ENCODE assay signal across 1 cellular context in the genomic region with DNA sequence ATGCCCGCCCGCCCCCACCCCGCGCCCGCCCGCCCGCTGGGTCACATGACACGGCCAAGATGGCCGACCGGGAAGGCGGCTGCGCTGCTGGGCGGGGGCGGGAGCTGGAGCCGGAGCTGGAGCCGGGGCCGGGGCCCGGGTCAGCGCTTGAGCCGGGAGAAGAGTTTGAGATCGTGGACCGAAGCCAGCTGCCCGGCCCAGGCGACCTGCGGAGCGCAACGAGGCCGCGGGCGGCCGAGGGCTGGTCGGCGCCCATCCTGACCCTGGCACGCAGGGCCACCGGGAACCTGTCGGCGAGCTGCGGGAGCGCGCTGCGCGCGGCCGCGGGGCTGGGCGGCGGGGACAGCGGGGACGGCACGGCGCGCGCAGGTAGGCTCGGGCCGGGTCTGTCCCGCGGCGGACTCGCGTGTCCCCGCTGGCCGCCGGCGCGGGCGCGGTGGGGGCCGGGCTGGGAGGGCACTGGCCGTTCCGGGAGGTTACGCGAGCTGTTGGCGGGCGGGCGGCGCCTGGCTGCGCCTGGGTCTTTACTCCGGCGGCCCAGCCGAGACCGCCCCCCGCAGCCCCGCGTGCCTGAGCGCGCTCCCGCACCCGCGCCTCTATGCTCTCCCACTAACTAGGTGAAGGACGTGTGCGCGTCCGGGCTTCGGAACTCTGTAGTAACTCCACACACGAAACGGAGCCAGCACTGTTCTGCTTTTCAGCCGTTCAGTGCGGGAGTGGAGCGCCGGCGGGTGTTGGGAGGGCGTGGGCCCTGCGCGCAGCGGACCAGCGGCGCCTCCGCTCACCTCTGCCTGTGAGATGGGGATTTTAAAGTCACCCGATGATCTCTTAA.
TF ChIP-seq lines count a peak whose summit lies in the region.

A gene with protein sequence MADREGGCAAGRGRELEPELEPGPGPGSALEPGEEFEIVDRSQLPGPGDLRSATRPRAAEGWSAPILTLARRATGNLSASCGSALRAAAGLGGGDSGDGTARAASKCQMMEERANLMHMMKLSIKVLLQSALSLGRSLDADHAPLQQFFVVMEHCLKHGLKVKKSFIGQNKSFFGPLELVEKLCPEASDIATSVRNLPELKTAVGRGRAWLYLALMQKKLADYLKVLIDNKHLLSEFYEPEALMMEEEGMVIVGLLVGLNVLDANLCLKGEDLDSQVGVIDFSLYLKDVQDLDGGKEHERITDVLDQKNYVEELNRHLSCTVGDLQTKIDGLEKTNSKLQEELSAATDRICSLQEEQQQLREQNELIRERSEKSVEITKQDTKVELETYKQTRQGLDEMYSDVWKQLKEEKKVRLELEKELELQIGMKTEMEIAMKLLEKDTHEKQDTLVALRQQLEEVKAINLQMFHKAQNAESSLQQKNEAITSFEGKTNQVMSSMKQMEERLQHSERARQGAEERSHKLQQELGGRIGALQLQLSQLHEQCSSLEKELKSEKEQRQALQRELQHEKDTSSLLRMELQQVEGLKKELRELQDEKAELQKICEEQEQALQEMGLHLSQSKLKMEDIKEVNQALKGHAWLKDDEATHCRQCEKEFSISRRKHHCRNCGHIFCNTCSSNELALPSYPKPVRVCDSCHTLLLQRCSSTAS (plus strand): TSS at position 44 of the 832 bp plus-strand sequence. CDS start 16 bp downstream, at position 60.

TF ChIP-seq in HEK293, 187 proteins besides CTCF, POLR2A, EP300 and RAD21 (continued from another document and continues in another):
- TF ChIP-seq HOXA7 (CRISPR knock-in tag; IDR thresholded peaks at IDR 0.05; ENCODE audit: borderline replicate concordance) (no peak), SCRT2 (tag by site-specific recombination; IDR thresholded peaks at IDR 0.05) (no peak), ZNF266 (tag by site-specific recombination; IDR thresholded peaks at IDR 0.05; ENCODE audit: low read depth) (no peak), ZNF701 (tag by site-specific recombination; IDR thresholded peaks at IDR 0.05) (no peak), ZNF529 (tag by site-specific recombination; IDR thresholded peaks at IDR 0.05; ENCODE audit: insufficient replicate concordance) (no peak), ZNF510 (tag by site-specific recombination; IDR thresholded peaks at IDR 0.05; ENCODE audit: insufficient replicate concordance) (no peak), ZNF76 (tag by site-specific recombination; IDR thresholded peaks at IDR 0.05; ENCODE audit: borderline replicate concordance, low read depth) (0 out of 2 replicates have a peak, but pooled peaks have one; percentile 21), WT1 (tag by site-specific recombination; IDR thresholded peaks at IDR 0.05) (no peak), MZF1 (tag by site-specific recombination; IDR thresholded peaks at IDR 0.05; ENCODE audit: borderline replicate concordance) (no peak), OSR2 (tag by site-specific recombination; IDR thresholded peaks at IDR 0.05) (no peak), KLF8 (tag by site-specific recombination; IDR thresholded peaks at IDR 0.05) (0 out of 2 replicates have a peak, but pooled peaks have one; percentile 38), ZNF654 (tag by site-specific recombination; IDR thresholded peaks at IDR 0.05; ENCODE audit: low read depth) (no peak), YY2 (tag by site-specific recombination; IDR thresholded peaks at IDR 0.05) (0 out of 2 replicates have a peak, but pooled peaks have one; percentile 25), EGR2 (tag by site-specific recombination; IDR thresholded peaks at IDR 0.05; ENCODE audit: low read depth) (peak; percentile 42), GLIS2 (tag by site-specific recombination; IDR thresholded peaks at IDR 0.05) (peak; percentile 53; the same call in 1 of the 2 replicates), ZNF791 (tag by site-specific recombination; IDR thresholded peaks at IDR 0.05) (no peak), ZNF837 (tag by site-specific recombination; IDR thresholded peaks at IDR 0.05) (no peak), ZSCAN30 (tag by site-specific recombination; IDR thresholded peaks at IDR 0.05) (0 out of 2 replicates have a peak, but pooled peaks have one; percentile 41), ZNF626 (tag by site-specific recombination; IDR thresholded peaks at IDR 0.05) (no peak), GLI4 (tag by site-specific recombination; IDR thresholded peaks at IDR 0.05) (no peak), KLF9 (tag by site-specific recombination; IDR thresholded peaks at IDR 0.05; ENCODE audit: low read depth) (peak; percentile 52), ZNF600 (tag by site-specific recombination; IDR thresholded peaks at IDR 0.05) (peak; percentile 81)
- TF ChIP-seq, protein P1, sequence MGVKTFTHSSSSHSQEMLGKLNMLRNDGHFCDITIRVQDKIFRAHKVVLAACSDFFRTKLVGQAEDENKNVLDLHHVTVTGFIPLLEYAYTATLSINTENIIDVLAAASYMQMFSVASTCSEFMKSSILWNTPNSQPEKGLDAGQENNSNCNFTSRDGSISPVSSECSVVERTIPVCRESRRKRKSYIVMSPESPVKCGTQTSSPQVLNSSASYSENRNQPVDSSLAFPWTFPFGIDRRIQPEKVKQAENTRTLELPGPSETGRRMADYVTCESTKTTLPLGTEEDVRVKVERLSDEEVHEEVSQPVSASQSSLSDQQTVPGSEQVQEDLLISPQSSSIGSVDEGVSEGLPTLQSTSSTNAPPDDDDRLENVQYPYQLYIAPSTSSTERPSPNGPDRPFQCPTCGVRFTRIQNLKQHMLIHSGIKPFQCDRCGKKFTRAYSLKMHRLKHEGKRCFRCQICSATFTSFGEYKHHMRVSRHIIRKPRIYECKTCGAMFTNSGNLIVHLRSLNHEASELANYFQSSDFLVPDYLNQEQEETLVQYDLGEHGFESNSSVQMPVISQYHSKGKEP (tag by site-specific recombination; IDR thresholded peaks at IDR 0.05) = no peak
- TF ChIP-seq, protein P2, sequence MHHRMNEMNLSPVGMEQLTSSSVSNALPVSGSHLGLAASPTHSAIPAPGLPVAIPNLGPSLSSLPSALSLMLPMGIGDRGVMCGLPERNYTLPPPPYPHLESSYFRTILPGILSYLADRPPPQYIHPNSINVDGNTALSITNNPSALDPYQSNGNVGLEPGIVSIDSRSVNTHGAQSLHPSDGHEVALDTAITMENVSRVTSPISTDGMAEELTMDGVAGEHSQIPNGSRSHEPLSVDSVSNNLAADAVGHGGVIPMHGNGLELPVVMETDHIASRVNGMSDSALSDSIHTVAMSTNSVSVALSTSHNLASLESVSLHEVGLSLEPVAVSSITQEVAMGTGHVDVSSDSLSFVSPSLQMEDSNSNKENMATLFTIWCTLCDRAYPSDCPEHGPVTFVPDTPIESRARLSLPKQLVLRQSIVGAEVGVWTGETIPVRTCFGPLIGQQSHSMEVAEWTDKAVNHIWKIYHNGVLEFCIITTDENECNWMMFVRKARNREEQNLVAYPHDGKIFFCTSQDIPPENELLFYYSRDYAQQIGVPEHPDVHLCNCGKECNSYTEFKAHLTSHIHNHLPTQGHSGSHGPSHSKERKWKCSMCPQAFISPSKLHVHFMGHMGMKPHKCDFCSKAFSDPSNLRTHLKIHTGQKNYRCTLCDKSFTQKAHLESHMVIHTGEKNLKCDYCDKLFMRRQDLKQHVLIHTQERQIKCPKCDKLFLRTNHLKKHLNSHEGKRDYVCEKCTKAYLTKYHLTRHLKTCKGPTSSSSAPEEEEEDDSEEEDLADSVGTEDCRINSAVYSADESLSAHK (tag by site-specific recombination; IDR thresholded peaks at IDR 0.05) = no peak
- TF ChIP-seq, protein P3, sequence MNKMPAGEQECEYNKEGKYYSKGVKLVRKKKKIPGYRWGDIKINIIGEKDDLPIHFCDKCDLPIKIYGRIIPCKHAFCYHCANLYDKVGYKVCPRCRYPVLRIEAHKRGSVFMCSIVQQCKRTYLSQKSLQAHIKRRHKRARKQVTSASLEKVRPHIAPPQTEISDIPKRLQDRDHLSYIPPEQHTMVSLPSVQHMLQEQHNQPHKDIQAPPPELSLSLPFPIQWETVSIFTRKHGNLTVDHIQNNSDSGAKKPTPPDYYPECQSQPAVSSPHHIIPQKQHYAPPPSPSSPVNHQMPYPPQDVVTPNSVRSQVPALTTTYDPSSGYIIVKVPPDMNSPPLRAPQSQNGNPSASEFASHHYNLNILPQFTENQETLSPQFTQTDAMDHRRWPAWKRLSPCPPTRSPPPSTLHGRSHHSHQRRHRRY (tag by site-specific recombination; IDR thresholded peaks at IDR 0.05) = no peak
- TF ChIP-seq, protein P4, sequence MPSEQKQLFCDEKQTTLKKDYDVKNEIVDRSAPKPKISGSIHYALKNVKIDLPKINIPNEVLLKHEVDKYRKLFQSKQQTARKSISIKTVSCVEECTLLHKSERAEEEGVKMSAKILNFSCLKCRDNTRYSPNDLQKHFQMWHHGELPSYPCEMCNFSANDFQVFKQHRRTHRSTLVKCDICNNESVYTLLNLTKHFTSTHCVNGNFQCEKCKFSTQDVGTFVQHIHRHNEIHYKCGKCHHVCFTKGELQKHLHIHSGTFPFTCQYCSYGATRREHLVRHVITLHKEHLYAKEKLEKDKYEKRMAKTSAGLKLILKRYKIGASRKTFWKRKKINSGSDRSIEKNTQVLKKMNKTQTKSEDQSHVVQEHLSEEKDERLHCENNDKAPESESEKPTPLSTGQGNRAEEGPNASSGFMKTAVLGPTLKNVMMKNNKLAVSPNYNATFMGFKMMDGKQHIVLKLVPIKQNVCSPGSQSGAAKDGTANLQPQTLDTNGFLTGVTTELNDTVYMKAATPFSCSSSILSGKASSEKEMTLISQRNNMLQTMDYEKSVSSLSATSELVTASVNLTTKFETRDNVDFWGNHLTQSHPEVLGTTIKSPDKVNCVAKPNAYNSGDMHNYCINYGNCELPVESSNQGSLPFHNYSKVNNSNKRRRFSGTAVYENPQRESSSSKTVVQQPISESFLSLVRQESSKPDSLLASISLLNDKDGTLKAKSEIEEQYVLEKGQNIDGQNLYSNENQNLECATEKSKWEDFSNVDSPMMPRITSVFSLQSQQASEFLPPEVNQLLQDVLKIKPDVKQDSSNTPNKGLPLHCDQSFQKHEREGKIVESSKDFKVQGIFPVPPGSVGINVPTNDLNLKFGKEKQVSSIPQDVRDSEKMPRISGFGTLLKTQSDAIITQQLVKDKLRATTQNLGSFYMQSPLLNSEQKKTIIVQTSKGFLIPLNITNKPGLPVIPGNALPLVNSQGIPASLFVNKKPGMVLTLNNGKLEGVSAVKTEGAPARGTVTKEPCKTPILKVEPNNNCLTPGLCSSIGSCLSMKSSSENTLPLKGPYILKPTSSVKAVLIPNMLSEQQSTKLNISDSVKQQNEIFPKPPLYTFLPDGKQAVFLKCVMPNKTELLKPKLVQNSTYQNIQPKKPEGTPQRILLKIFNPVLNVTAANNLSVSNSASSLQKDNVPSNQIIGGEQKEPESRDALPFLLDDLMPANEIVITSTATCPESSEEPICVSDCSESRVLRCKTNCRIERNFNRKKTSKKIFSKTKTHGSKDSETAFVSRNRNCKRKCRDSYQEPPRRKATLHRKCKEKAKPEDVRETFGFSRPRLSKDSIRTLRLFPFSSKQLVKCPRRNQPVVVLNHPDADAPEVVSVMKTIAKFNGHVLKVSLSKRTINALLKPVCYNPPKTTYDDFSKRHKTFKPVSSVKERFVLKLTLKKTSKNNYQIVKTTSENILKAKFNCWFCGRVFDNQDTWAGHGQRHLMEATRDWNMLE (tag by site-specific recombination; conservative IDR thresholded peaks at IDR 0.05; ENCODE audit: low read depth) = no peak
- TF ChIP-seq, protein P5, sequence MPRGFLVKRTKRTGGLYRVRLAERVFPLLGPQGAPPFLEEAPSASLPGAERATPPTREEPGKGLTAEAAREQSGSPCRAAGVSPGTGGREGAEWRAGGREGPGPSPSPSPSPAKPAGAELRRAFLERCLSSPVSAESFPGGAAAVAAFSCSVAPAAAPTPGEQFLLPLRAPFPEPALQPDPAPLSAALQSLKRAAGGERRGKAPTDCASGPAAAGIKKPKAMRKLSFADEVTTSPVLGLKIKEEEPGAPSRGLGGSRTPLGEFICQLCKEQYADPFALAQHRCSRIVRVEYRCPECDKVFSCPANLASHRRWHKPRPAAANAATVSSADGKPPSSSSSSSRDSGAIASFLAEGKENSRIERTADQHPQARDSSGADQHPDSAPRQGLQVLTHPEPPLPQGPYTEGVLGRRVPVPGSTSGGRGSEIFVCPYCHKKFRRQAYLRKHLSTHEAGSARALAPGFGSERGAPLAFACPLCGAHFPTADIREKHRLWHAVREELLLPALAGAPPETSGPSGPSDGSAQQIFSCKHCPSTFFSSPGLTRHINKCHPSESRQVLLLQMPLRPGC (tag by site-specific recombination; IDR thresholded peaks at IDR 0.05) = no peak
- TF ChIP-seq, protein P6, sequence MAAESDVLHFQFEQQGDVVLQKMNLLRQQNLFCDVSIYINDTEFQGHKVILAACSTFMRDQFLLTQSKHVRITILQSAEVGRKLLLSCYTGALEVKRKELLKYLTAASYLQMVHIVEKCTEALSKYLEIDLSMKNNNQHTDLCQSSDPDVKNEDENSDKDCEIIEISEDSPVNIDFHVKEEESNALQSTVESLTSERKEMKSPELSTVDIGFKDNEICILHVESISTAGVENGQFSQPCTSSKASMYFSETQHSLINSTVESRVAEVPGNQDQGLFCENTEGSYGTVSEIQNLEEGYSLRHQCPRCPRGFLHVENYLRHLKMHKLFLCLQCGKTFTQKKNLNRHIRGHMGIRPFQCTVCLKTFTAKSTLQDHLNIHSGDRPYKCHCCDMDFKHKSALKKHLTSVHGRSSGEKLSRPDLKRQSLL (tag by site-specific recombination; IDR thresholded peaks at IDR 0.05) = peak; percentile 100
- TF ChIP-seq, protein P7, sequence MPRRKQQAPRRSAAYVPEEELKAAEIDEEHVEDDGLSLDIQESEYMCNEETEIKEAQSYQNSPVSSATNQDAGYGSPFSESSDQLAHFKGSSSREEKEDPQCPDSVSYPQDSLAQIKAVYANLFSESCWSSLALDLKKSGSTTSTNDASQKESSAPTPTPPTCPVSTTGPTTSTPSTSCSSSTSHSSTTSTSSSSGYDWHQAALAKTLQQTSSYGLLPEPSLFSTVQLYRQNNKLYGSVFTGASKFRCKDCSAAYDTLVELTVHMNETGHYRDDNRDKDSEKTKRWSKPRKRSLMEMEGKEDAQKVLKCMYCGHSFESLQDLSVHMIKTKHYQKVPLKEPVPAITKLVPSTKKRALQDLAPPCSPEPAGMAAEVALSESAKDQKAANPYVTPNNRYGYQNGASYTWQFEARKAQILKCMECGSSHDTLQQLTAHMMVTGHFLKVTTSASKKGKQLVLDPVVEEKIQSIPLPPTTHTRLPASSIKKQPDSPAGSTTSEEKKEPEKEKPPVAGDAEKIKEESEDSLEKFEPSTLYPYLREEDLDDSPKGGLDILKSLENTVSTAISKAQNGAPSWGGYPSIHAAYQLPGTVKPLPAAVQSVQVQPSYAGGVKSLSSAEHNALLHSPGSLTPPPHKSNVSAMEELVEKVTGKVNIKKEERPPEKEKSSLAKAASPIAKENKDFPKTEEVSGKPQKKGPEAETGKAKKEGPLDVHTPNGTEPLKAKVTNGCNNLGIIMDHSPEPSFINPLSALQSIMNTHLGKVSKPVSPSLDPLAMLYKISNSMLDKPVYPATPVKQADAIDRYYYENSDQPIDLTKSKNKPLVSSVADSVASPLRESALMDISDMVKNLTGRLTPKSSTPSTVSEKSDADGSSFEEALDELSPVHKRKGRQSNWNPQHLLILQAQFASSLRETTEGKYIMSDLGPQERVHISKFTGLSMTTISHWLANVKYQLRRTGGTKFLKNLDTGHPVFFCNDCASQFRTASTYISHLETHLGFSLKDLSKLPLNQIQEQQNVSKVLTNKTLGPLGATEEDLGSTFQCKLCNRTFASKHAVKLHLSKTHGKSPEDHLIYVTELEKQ (tag by site-specific recombination; IDR thresholded peaks at IDR 0.05; ENCODE audit: borderline replicate concordance) = no peak
- TF ChIP-seq, protein P8, sequence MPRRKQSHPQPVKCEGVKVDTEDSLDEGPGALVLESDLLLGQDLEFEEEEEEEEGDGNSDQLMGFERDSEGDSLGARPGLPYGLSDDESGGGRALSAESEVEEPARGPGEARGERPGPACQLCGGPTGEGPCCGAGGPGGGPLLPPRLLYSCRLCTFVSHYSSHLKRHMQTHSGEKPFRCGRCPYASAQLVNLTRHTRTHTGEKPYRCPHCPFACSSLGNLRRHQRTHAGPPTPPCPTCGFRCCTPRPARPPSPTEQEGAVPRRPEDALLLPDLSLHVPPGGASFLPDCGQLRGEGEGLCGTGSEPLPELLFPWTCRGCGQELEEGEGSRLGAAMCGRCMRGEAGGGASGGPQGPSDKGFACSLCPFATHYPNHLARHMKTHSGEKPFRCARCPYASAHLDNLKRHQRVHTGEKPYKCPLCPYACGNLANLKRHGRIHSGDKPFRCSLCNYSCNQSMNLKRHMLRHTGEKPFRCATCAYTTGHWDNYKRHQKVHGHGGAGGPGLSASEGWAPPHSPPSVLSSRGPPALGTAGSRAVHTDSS (tag by site-specific recombination; IDR thresholded peaks at IDR 0.05) = no peak
